ENCODE assay signal across 15 cellular contexts in genomic region chr17:58326609-58327341, GRCh38. TPM values are rescaled to one million over a fixed set of nuclear protein-coding genes. Genes with fewer than 3 reads are reported as not detected.
A peak's percentile ranks its signal among the peaks of the same experiment; 100 is the strongest.
DNase-seq lines count a peak whose midpoint lies in the region; ATAC-seq, FAIRE-seq and TF ChIP-seq lines count a peak whose summit lies in the region.
"Had no signal": no experiment of that assay in that cellular context is flagged by ENCODE, and none has a peak within 500 bp of the region (broad histone marks: within the 10 kb centered on the region; RNA-seq: fewer than 3 reads in every experiment).

No MANE protein-coding gene starts in this region.

- no peak overlapping the region for H3K18ac ChIP-seq in H1 (ENCODE audit: extremely low read depth, low read length)

- H3K36me3 Mint-ChIP-seq in T-helper 17 cell (ENCODE audit: low read depth) = peaks cover 19% of the 10 kb centered on the region

- H2BK15ac ChIP-seq in H1 (ENCODE audit: low read length) = no peak overlapping the region

- H3K27ac Mint-ChIP-seq in T-helper 17 cell = peak overlapping the region; percentile 100
- H3K27ac Mint-ChIP-seq: endodermal cell had no signal

- no peaks in the 10 kb centered on the region for H3K27me3 Mint-ChIP-seq in T-helper 17 cell

- no peak overlapping the region for H4K8ac ChIP-seq in H1 (ENCODE audit: extremely low read depth, insufficient read depth, low read length)

- peaks cover 53% of the 10 kb centered on the region for H3K4me1 Mint-ChIP-seq in T-helper 17 cell

- no peak for TF ChIP-seq RAD21 in H1 (IDR thresholded peaks at IDR 0.05 in 1 of 2, conservative IDR thresholded peaks at IDR 0.05 in 1 of 2; ENCODE audit: low read depth in 2 of 2, low read length in 2 of 2)

- no peaks in the 10 kb centered on the region for H3K36me3 ChIP-seq in right atrium auricular region
- no peaks in the 10 kb centered on the region for H3K36me3 ChIP-seq in H1 (ENCODE audit: control insufficient read depth in 2 of 4, insufficient read depth in 4 of 4, low read length in 3 of 4)
- no peaks in the 10 kb centered on the region for H3K36me3 ChIP-seq in upper lobe of right lung
- H3K36me3 ChIP-seq: BE2C, HAP-1 had no signal

- no peak for TF ChIP-seq EP300 in H1 (IDR thresholded peaks at IDR 0.05; ENCODE audit: borderline replicate concordance in 1 of 2, low read depth in 2 of 2, low read length in 2 of 2)

- no peak for FAIRE-seq in H1 (lab: Jason Lieb, UNC)

- H3K4me3 Mint-ChIP-seq in T-helper 17 cell = peak overlapping the region; percentile 80
- H3K4me3 Mint-ChIP-seq: endodermal cell had no signal

- no peak overlapping the region for H2AFZ ChIP-seq in H1 (ENCODE audit: low read length)

- H3K23me2 ChIP-seq in H1 (ENCODE audit: low read depth, low read length) = peaks cover 12% of the 10 kb centered on the region

- H3K4me2 ChIP-seq in H1 (ENCODE audit: insufficient read depth in 1 of 2, low read depth in 2 of 2, low read length in 2 of 2) = no peak overlapping the region

- H3K79me2 ChIP-seq in H1 (ENCODE audit: control insufficient read depth in 1 of 2, insufficient read depth in 2 of 2, low read length in 2 of 2) = no peaks in the 10 kb centered on the region

- WGBS in H1 (ENCODE audit: extremely low coverage in 1 of 2, insufficient coverage in 1 of 2, insufficient read length in 1 of 2, insufficient replicate concordance in 2 of 2, low coverage in 1 of 2, low lambda C conversion rate in 2 of 2, missing lambda C conversion rate in 1 of 2), 2 experiments = 78% methylated on average over 8 of the region's 9 CpGs; no CpG with 5 or more reads in 1 of the 2 experiments

- peaks cover 0 to 3% of the 10 kb centered on the region in 2 donors for H3K27me3 ChIP-seq in right atrium auricular region
- peaks cover 0 to 20% (median 12%) of the 10 kb centered on the region in 4 experiments; a peak in 5 of 7 replicates for H3K27me3 ChIP-seq in H1 (replicated peaks in 1 of 4; ENCODE audit: control insufficient read depth in 3 of 4, extremely low read depth in 1 of 4, insufficient read depth in 3 of 4, low read length in 3 of 4)
- H3K27me3 ChIP-seq in upper lobe of right lung = no peaks in the 10 kb centered on the region
- H3K27me3 ChIP-seq in foreskin keratinocyte = peaks cover 36% of the 10 kb centered on the region
- H3K27me3 ChIP-seq: BE2C had no signal

- ATAC-seq in left cardiac atrium (no peak), T-helper 17 cell (no peak), upper lobe of right lung (no peak), foreskin keratinocyte (no peak)

- TF ChIP-seq CTCF in right atrium auricular region (IDR thresholded peaks at IDR 0.05) (no peak), H1 (IDR thresholded peaks at IDR 0.05; ENCODE audit: control extremely low read depth in 1 of 3, insufficient read depth in 1 of 3, low read depth in 1 of 3, low read length in 3 of 3) (no peak), upper lobe of right lung (IDR thresholded peaks at IDR 0.05) (no peak), foreskin keratinocyte (conservative IDR thresholded peaks at IDR 0.05) (no peak)

- no peak overlapping the region for H4K5ac ChIP-seq in H1 (ENCODE audit: insufficient read length, low read depth, low read length)

- DNase-seq in left cardiac atrium = peak; percentile 11
- no peak for DNase-seq in right atrium auricular region (ENCODE audit: low spot score)
- DNase-seq in T-helper 17 cell = no peak
- DNase-seq in H1 (ENCODE audit: low read depth in 1 of 2, low spot score in 2 of 2) = no peak
- DNase-seq in upper lobe of right lung = peak; percentile 46
- no peak for DNase-seq in foreskin keratinocyte
- no peak for DNase-seq in germinal center (ENCODE audit: low spot score)
- no peak for DNase-seq in RPMI8226
- DNase-seq: activated CD4-positive, CD25-positive, alpha-beta regulatory T cell; BE2C; NCI-H345 had no signal

- H3K56ac ChIP-seq in H1 (replicated peaks; ENCODE audit: insufficient read length, low read depth, low read length) = no peak overlapping the region

- CTCF ChIA-PET in H1 (lab: Charles Lee; ENCODE audit: partially characterized antibody) = interaction anchor here (0.5 to 21.9 kb wide), 11 partner anchors 11 to 214 kb away, joined by 3 to 384 read pairs (median 7); partner anchors contain the start of gene RNF43

- H3K14ac ChIP-seq in H1 (ENCODE audit: insufficient read length) = no peak overlapping the region

- no peak overlapping the region for H2AK5ac ChIP-seq in H1 (ENCODE audit: low read depth, low read length)

- H4K91ac ChIP-seq in H1 (replicated peaks; ENCODE audit: insufficient read length, low read length) = no peak overlapping the region

- TF ChIP-seq POLR2A in H1 (IDR thresholded peaks at IDR 0.05; ENCODE audit: control extremely low read depth in 1 of 2, low read depth in 2 of 2, low read length in 2 of 2) = no peak

- H3K27ac ChIP-seq in right atrium auricular region (no peak overlapping the region), H1 (ENCODE audit: low read depth, low read length) (no peak overlapping the region), upper lobe of right lung (no peak overlapping the region), foreskin keratinocyte (no peak overlapping the region)
- H3K27ac ChIP-seq: tibial nerve had no signal

- 0 out of 2 replicates have a peak overlapping the region, but pooled peaks have one; percentile 50 for H2BK12ac ChIP-seq in H1 (ENCODE audit: low read depth, low read length)

- H2BK120ac ChIP-seq in H1 (replicated peaks; ENCODE audit: low read depth, low read length) = no peak overlapping the region

- intact Hi-C loops in left cardiac atrium (cut with DNase I) = no loop called here
- intact Hi-C loops in upper lobe of right lung (cut with DNase I) = no loop called here

- H4K20me1 ChIP-seq in H1 (replicated peaks in 1 of 2; ENCODE audit: control insufficient read depth in 1 of 2, insufficient read depth in 2 of 2, low read length in 2 of 2) = peaks cover 0 to 2% of the 10 kb centered on the region in 2 experiments

- H2BK20ac ChIP-seq in H1 (ENCODE audit: low read length) = no peak overlapping the region

- no peak overlapping the region for H3K4ac ChIP-seq in H1 (replicated peaks; ENCODE audit: insufficient read length, low read depth, low read length)

- H3K4me1 ChIP-seq in right atrium auricular region (peaks cover 0 to 10% of the 10 kb centered on the region in 2 donors), H1 (replicated peaks in 1 of 4; ENCODE audit: control insufficient read depth in 3 of 4, insufficient read depth in 4 of 4, low read length in 3 of 4) (peaks cover 0 to 39% (median 27%) of the 10 kb centered on the region in 4 experiments; a peak in 6 of 7 replicates), upper lobe of right lung (no peaks in the 10 kb centered on the region), foreskin keratinocyte (no peaks in the 10 kb centered on the region)
- H3K4me1 ChIP-seq: HAP-1 had no signal

- no peaks in the 10 kb centered on the region for H3K79me1 ChIP-seq in H1 (ENCODE audit: low read depth, low read length)

- POLR2A ChIA-PET in H1 (lab: Charles Lee; ENCODE audit: partially characterized antibody) = interaction anchor here (1.3 to 7.9 kb wide), 9 partner anchors 10 to 24 kb away, joined by 3 to 66 read pairs (median 6); partner anchors contain the start of gene SUPT4H1

- H3K23ac ChIP-seq in H1 (ENCODE audit: insufficient read length) = no peak overlapping the region

- H3K9me3 ChIP-seq in right atrium auricular region = no peaks in the 10 kb centered on the region
- H3K9me3 ChIP-seq in T-helper 17 cell (ENCODE audit: control insufficient read depth, low read length, poor library complexity, severe bottlenecking) = no peaks in the 10 kb centered on the region
- no peaks in the 10 kb centered on the region for H3K9me3 ChIP-seq in H1 (ENCODE audit: insufficient read depth in 2 of 2, low read depth in 1 of 2, low read length in 1 of 2)
- H3K9me3 ChIP-seq in upper lobe of right lung = no peaks in the 10 kb centered on the region
- H3K9me3 ChIP-seq: BE2C, HAP-1, tibial nerve had no signal

- H3K4me3 ChIP-seq in right atrium auricular region = no peak overlapping the region
- no peak overlapping the region for H3K4me3 ChIP-seq in H1 (ENCODE audit: extremely low read depth in 1 of 4, insufficient read depth in 2 of 4, low read depth in 3 of 4, low read length in 4 of 4)
- H3K4me3 ChIP-seq in upper lobe of right lung = no peak overlapping the region
- H3K4me3 ChIP-seq: HAP-1, tibial nerve had no signal

- no peak overlapping the region for H2BK5ac ChIP-seq in H1 (ENCODE audit: low read depth, low read length)

- no peak overlapping the region for H3K9ac ChIP-seq in H1 (replicated peaks in 1 of 4; ENCODE audit: extremely low read depth in 1 of 4, low read depth in 3 of 4, low read length in 3 of 4)

RNA-seq across cellular contexts. Expression of gene TSPOAP1, which starts 1.8 kb away (rescaled TPM):
- total RNA-seq in left cardiac atrium (1 to 10 TPM; 8.8 to 9.0 TPM), right atrium auricular region (1 to 10 TPM; 6.1 to 8.5 TPM), T-helper 17 cell (10 to 100 TPM; 30.5 to 32.8 TPM), upper lobe of right lung (21.0 TPM), foreskin keratinocyte (0.37 and 0.74 TPM in 2 replicates)
- 9.2 and 9.8 TPM in 2 replicates for total RNA-seq in H1 (2021; fragmentation: NEBNext Ultra II Directional; extraction: Animal tissue kit (Norgen Biotek cat#: 25700))
- polyA plus RNA-seq in H1 (2011; rRNA removed) (7.6 and 9.8 TPM in 2 replicates), foreskin keratinocyte (0.32 and 0.39 TPM in 2 replicates)
- 13.8 TPM for polyA plus RNA-seq in H1 (2011; cell fraction: cytosol; rRNA removed)
- polyA plus RNA-seq in H1 (2011; cell fraction: nucleus; rRNA removed) = 69.7 TPM
- polyA plus RNA-seq in H1 (2012, experiment 1 of 2) = 14.7 to 18.9 TPM (median 15.9 TPM) in 4 replicates
- polyA plus RNA-seq in H1 (2012, experiment 2 of 2) = 6.2 TPM
- 4.8 TPM for polyA plus RNA-seq in H1 (2013, experiment 1 of 2)
- polyA plus RNA-seq in H1 (2013, experiment 2 of 2) = 4.1 TPM
- 2.9 and 6.6 TPM in 2 replicates for polyA minus RNA-seq in H1 (2011; rRNA and poly(A)+ RNA removed)
- 5.8 TPM for polyA minus RNA-seq in H1 (2011; cell fraction: cytosol; rRNA and poly(A)+ RNA removed)
- polyA minus RNA-seq in H1 (2011; cell fraction: nucleus; rRNA and poly(A)+ RNA removed) = 8.9 TPM

RNA-seq across cellular contexts. Expression of gene SUPT4H1, which starts 25.2 kb away (rescaled TPM):
- total RNA-seq in left cardiac atrium = 10 to 100 TPM; 49.4 to 60.6 TPM
- 10 to 100 TPM; 50.0 to 51.4 TPM for total RNA-seq in right atrium auricular region
- 10 to 100 TPM; 41.3 to 50.6 TPM for total RNA-seq in T-helper 17 cell
- total RNA-seq in H1 (2021; fragmentation: NEBNext Ultra II Directional; extraction: Animal tissue kit (Norgen Biotek cat#: 25700)) = 103 and 112 TPM in 2 replicates
- 115 and 143 TPM in 2 replicates for polyA plus RNA-seq in H1 (2011; rRNA removed)
- 144 TPM for polyA plus RNA-seq in H1 (2011; cell fraction: cytosol; rRNA removed)
- polyA plus RNA-seq in H1 (2011; cell fraction: nucleus; rRNA removed) = 67.4 TPM
- 166 to 180 TPM (median 170 TPM) in 4 replicates for polyA plus RNA-seq in H1 (2012, experiment 1 of 2)
- polyA plus RNA-seq in H1 (2012, experiment 2 of 2) = 181 TPM
- 66.5 TPM for polyA plus RNA-seq in H1 (2013, experiment 1 of 2)
- 66.6 TPM for polyA plus RNA-seq in H1 (2013, experiment 2 of 2)
- polyA minus RNA-seq in H1 (2011; rRNA and poly(A)+ RNA removed) = 73.5 and 87.0 TPM in 2 replicates
- 50.8 TPM for polyA minus RNA-seq in H1 (2011; cell fraction: cytosol; rRNA and poly(A)+ RNA removed)
- polyA minus RNA-seq in H1 (2011; cell fraction: nucleus; rRNA and poly(A)+ RNA removed) = 33.5 TPM
- 82.4 TPM for total RNA-seq in upper lobe of right lung
- total RNA-seq in foreskin keratinocyte = 70.1 and 73.0 TPM in 2 replicates
- 118 and 127 TPM in 2 replicates for polyA plus RNA-seq in foreskin keratinocyte

RNA-seq across cellular contexts. Expression of gene MPO, which starts 46.0 kb away (rescaled TPM):
- total RNA-seq in left cardiac atrium (under 1 TPM; 0.24 to 0.32 TPM), right atrium auricular region (under 1 TPM; 0.12 to 0.30 TPM), T-helper 17 cell (under 1 TPM in 1 of 2 donors, not detected in 1; 0.07 TPM), upper lobe of right lung (0.35 TPM), foreskin keratinocyte (not detected in 2 replicates)
- total RNA-seq in H1 (2021; fragmentation: NEBNext Ultra II Directional; extraction: Animal tissue kit (Norgen Biotek cat#: 25700)) = 0.74 TPM in 1 of 2 replicates, not detected in the other
- polyA plus RNA-seq in H1 (2011; rRNA removed) (0.06 and 0.13 TPM in 2 replicates), foreskin keratinocyte (not detected in 2 replicates)
- 0.08 TPM for polyA plus RNA-seq in H1 (2011; cell fraction: cytosol; rRNA removed)
- polyA plus RNA-seq in H1 (2011; cell fraction: nucleus; rRNA removed) = 0.61 TPM
- not detected in 4 replicates for polyA plus RNA-seq in H1 (2012, experiment 1 of 2)
- polyA plus RNA-seq in H1 (2012, experiment 2 of 2) = 0.04 TPM
- 0.04 TPM for polyA plus RNA-seq in H1 (2013, experiment 1 of 2)
- polyA plus RNA-seq in H1 (2013, experiment 2 of 2) = 0.09 TPM
- polyA minus RNA-seq in H1 (2011; rRNA and poly(A)+ RNA removed) = not detected in 2 replicates
- not detected for polyA minus RNA-seq in H1 (2011; cell fraction: cytosol; rRNA and poly(A)+ RNA removed)
- not detected for polyA minus RNA-seq in H1 (2011; cell fraction: nucleus; rRNA and poly(A)+ RNA removed)
- total RNA-seq: endodermal cell, lung microvascular endothelial cell, tibial nerve had no signal

Comparison
In these comparisons a context has a peak if more than half of its experiments do, and no peak if none do; other contexts are left out.
1. DNase-seq: peak in left cardiac atrium (single experiment) and upper lobe of right lung (single experiment); none in right atrium auricular region (single experiment), T-helper 17 cell (0 of 3), H1 (0 of 2), foreskin keratinocyte (0 of 2), germinal center (single experiment) and RPMI8226 (single experiment).